1 cellular context compared by ENCODE assay signal in the genomic region with DNA sequence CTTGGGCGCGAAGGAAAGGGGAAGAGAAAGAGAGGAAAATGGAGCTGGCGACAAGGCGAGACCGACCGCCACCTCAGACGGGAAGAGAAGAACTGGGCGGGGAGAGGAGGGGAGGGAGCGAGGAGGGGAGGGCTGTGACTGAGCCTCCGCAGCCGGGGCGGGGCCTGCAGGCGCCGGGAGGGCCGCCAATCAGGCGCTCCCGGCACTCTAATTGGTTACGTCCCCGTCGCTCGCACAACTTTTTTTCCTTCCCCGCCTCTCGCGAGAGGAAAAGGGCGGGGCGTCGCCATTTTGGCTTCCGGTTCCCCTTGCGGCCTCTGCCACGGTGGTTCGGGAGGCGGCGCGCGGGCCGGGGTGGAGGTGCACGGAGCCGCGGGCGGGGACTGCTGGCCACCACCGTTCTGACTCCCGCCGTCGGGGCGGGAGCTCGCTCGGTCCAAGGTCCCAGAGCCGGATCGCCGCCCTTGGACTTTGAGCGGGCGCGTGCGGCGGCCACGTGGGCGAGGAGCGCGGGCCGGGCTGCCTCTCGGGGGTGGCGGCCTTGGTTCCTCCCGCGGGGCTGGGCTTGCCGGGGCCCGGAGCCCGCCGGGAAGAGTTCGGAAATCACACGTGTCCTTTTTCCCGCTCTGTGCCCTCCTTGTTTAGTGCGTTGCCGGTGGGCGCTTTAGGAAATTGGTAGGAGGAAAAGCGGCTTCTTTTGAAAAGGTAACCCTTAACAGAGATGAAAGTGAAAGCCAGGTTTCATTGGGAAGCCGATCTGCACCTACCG.
TF ChIP-seq lines count a peak whose summit lies in the region.

Gene GDI2, minus strand, starts transcription at position 94 of the 769 bp plus-strand sequence. CDS start 176 bp downstream, outside the sequence.

TF ChIP-seq in HepG2, 621 proteins besides CTCF, POLR2A, EP300 and RAD21 (continued from another document and continues in another):
- TF ChIP-seq, protein P1, sequence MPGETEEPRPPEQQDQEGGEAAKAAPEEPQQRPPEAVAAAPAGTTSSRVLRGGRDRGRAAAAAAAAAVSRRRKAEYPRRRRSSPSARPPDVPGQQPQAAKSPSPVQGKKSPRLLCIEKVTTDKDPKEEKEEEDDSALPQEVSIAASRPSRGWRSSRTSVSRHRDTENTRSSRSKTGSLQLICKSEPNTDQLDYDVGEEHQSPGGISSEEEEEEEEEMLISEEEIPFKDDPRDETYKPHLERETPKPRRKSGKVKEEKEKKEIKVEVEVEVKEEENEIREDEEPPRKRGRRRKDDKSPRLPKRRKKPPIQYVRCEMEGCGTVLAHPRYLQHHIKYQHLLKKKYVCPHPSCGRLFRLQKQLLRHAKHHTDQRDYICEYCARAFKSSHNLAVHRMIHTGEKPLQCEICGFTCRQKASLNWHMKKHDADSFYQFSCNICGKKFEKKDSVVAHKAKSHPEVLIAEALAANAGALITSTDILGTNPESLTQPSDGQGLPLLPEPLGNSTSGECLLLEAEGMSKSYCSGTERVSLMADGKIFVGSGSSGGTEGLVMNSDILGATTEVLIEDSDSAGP (CRISPR knock-in tag; IDR thresholded peaks at IDR 0.05; ENCODE audit: borderline replicate concordance): peak; percentile 86
- TF ChIP-seq ZNF224 (CRISPR knock-in tag; IDR thresholded peaks at IDR 0.05) (peak; percentile 77; the same call in 1 of the 2 replicates), ZSCAN31 (CRISPR knock-in tag; IDR thresholded peaks at IDR 0.05; ENCODE audit: low read depth) (peak; percentile 97), PHF21A (CRISPR knock-in tag; IDR thresholded peaks at IDR 0.05) (peak; percentile 92), FLYWCH1 (CRISPR knock-in tag; IDR thresholded peaks at IDR 0.05) (peak; percentile 91), ZEB1 (IDR thresholded peaks at IDR 0.05; ENCODE audit: insufficient replicate concordance, low read depth) (no peak), NFATC3 (CRISPR knock-in tag; IDR thresholded peaks at IDR 0.05) (no peak), ETV5 (CRISPR knock-in tag; IDR thresholded peaks at IDR 0.05; ENCODE audit: borderline replicate concordance) (peak; percentile 86), CCDC6 (CRISPR knock-in tag; IDR thresholded peaks at IDR 0.05) (peak; percentile 57), ZNF468 (CRISPR knock-in tag; IDR thresholded peaks at IDR 0.05) (no peak), ZNF235 (CRISPR knock-in tag; IDR thresholded peaks at IDR 0.05; ENCODE audit: borderline replicate concordance) (no peak), FOXC1 (CRISPR knock-in tag; IDR thresholded peaks at IDR 0.05; ENCODE audit: borderline replicate concordance) (peak; percentile 98), DDIT3 (CRISPR knock-in tag; IDR thresholded peaks at IDR 0.05) (0 out of 2 replicates have a peak, but pooled peaks have one; percentile 63), CHCHD3 (CRISPR knock-in tag; IDR thresholded peaks at IDR 0.05) (no peak), JDP2 (CRISPR knock-in tag; IDR thresholded peaks at IDR 0.05; ENCODE audit: borderline replicate concordance) (peak; percentile 52; the same call in 1 of the 2 replicates), KAT7 (CRISPR knock-in tag; IDR thresholded peaks at IDR 0.05; ENCODE audit: borderline replicate concordance) (peak; percentile 64; the same call in 1 of the 2 replicates), IRF2 (CRISPR knock-in tag; IDR thresholded peaks at IDR 0.05) (peak; percentile 47; the same call in 1 of the 2 replicates), HNF4G (IDR thresholded peaks at IDR 0.05; ENCODE audit: borderline replicate concordance, low read depth, low read length) (peak; percentile 98), HNF4G (CRISPR knock-in tag; IDR thresholded peaks at IDR 0.05; ENCODE audit: borderline replicate concordance, low read depth) (peak; percentile 98), SATB2 (CRISPR knock-in tag; IDR thresholded peaks at IDR 0.05) (0 out of 2 replicates have a peak, but pooled peaks have one; percentile 75), ZNF720 (CRISPR knock-in tag; IDR thresholded peaks at IDR 0.05) (0 out of 2 replicates have a peak, but pooled peaks have one; percentile 28), ZNF572 (CRISPR knock-in tag; IDR thresholded peaks at IDR 0.05) (no peak), HMG20B (CRISPR knock-in tag; conservative IDR thresholded peaks at IDR 0.05) (no peak), ZNF441 (CRISPR knock-in tag; IDR thresholded peaks at IDR 0.05; ENCODE audit: borderline replicate concordance) (peak; percentile 80; the same call in 1 of the 2 replicates), ZNF331 (CRISPR knock-in tag; IDR thresholded peaks at IDR 0.05) (peak; percentile 90; the same call in 1 of the 2 replicates), HNRNPK (IDR thresholded peaks at IDR 0.05; ENCODE audit: low read depth, low read length, poor library complexity, severe bottlenecking) (peak; percentile 94), ZIK1 (CRISPR knock-in tag; IDR thresholded peaks at IDR 0.05; ENCODE audit: borderline replicate concordance, low read depth) (peak; percentile 91), ZNF629 (CRISPR knock-in tag; conservative IDR thresholded peaks at IDR 0.05) (peak; percentile 51), PAX8 (CRISPR knock-in tag; IDR thresholded peaks at IDR 0.05; ENCODE audit: borderline replicate concordance) (peak; percentile 95; the same call in 1 of the 2 replicates), CENPT (CRISPR knock-in tag; IDR thresholded peaks at IDR 0.05; ENCODE audit: low read depth) (peak; percentile 88; the same call in 1 of the 2 replicates), ZNF33B (CRISPR knock-in tag; IDR thresholded peaks at IDR 0.05) (peak; percentile 98), ZNF280D (CRISPR knock-in tag; IDR thresholded peaks at IDR 0.05) (no peak; the same call in 1 of the 2 replicates), MLXIP (CRISPR knock-in tag; IDR thresholded peaks at IDR 0.05; ENCODE audit: borderline replicate concordance) (peak; percentile 97), THAP7 (CRISPR knock-in tag; IDR thresholded peaks at IDR 0.05) (peak; percentile 86), ZNF597 (CRISPR knock-in tag; IDR thresholded peaks at IDR 0.05) (no peak), PHB2 (IDR thresholded peaks at IDR 0.05; ENCODE audit: partially characterized antibody) (no peak), NR2F2 (IDR thresholded peaks at IDR 0.05; ENCODE audit: borderline replicate concordance, low read depth) (no peak), ZNF576 (CRISPR knock-in tag; IDR thresholded peaks at IDR 0.05) (no peak), ZBTB21 (CRISPR knock-in tag; IDR thresholded peaks at IDR 0.05) (peak; percentile 14; the same call in 1 of the 2 replicates), ZNF589 (CRISPR knock-in tag; conservative IDR thresholded peaks at IDR 0.05) (no peak; the same call in 1 of the 2 replicates), HOXA3 (CRISPR knock-in tag; IDR thresholded peaks at IDR 0.05) (peak; percentile 94), GATAD1 (CRISPR knock-in tag; IDR thresholded peaks at IDR 0.05) (peak; percentile 64), KDM5A (IDR thresholded peaks at IDR 0.05; ENCODE audit: borderline replicate concordance, low read length) (no peak), ZNF703 (CRISPR knock-in tag; IDR thresholded peaks at IDR 0.05; ENCODE audit: borderline replicate concordance) (peak; percentile 95; the same call in 1 of the 2 replicates)
- TF ChIP-seq, protein P2, sequence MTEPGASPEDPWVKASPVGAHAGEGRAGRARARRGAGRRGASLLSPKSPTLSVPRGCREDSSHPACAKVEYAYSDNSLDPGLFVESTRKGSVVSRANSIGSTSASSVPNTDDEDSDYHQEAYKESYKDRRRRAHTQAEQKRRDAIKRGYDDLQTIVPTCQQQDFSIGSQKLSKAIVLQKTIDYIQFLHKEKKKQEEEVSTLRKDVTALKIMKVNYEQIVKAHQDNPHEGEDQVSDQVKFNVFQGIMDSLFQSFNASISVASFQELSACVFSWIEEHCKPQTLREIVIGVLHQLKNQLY (CRISPR knock-in tag; IDR thresholded peaks at IDR 0.05): peak; percentile 98
- TF ChIP-seq, protein P3, sequence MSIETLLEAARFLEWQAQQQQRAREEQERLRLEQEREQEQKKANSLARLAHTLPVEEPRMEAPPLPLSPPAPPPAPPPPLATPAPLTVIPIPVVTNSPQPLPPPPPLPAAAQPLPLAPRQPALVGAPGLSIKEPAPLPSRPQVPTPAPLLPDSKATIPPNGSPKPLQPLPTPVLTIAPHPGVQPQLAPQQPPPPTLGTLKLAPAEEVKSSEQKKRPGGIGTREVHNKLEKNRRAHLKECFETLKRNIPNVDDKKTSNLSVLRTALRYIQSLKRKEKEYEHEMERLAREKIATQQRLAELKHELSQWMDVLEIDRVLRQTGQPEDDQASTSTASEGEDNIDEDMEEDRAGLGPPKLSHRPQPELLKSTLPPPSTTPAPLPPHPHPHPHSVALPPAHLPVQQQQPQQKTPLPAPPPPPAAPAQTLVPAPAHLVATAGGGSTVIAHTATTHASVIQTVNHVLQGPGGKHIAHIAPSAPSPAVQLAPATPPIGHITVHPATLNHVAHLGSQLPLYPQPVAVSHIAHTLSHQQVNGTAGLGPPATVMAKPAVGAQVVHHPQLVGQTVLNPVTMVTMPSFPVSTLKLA (IDR thresholded peaks at IDR 0.05): peak; percentile 56
- TF ChIP-seq, protein P4, sequence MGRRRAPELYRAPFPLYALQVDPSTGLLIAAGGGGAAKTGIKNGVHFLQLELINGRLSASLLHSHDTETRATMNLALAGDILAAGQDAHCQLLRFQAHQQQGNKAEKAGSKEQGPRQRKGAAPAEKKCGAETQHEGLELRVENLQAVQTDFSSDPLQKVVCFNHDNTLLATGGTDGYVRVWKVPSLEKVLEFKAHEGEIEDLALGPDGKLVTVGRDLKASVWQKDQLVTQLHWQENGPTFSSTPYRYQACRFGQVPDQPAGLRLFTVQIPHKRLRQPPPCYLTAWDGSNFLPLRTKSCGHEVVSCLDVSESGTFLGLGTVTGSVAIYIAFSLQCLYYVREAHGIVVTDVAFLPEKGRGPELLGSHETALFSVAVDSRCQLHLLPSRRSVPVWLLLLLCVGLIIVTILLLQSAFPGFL (CRISPR knock-in tag; IDR thresholded peaks at IDR 0.05): peak; percentile 84; the same call in 1 of the 2 replicates
